ENCODE assay signal across 14 cellular contexts in genomic region chr10:4141471-4141870, GRCh38.
DNase-seq lines count a peak whose midpoint lies in the region; ATAC-seq and TF ChIP-seq lines count a peak whose summit lies in the region.
"Had no signal": no experiment of that assay in that cellular context is flagged by ENCODE, and none has a peak within 500 bp of the region (broad histone marks: within the 10 kb centered on the region; RNA-seq: fewer than 3 reads in every experiment).

No MANE protein-coding gene starts in this region.

- H4K20me1 ChIP-seq in osteoblast (ENCODE audit: insufficient read depth, low read length), result no peaks in the 10 kb centered on the region

- H3K4me3 ChIP-seq in epithelial cell of esophagus (ENCODE audit: low read length), result no peak overlapping the region
- H3K4me3 ChIP-seq in osteoblast (ENCODE audit: insufficient read depth, low read length), result no peak overlapping the region

- TF ChIP-seq CTCF in epithelial cell of esophagus (IDR thresholded peaks at IDR 0.05; ENCODE audit: insufficient read depth, low read depth, low read length, missing control alignments) (no peak), osteoblast (IDR thresholded peaks at IDR 0.05; ENCODE audit: extremely low read depth, low read depth, low read length) (no peak), endothelial cell (IDR thresholded peaks at IDR 0.05; ENCODE audit: unreplicated experiment) (no peak)

- H3K27ac Mint-ChIP-seq in activated CD4-positive, alpha-beta T cell treated with anti-CD3 and anti-CD28 coated beads, Interleukin-2, amount 10 ng/mL, durations not matched to agents 24 days and 14 days, result no peak overlapping the region
- H3K27ac Mint-ChIP-seq in endothelial cell (ENCODE audit: unreplicated experiment), result no peak overlapping the region

- DNase-seq in activated CD4-positive, alpha-beta T cell treated with anti-CD3 and anti-CD28 coated beads, Interleukin-2, amount 10 ng/mL, durations not matched to agents 24 days and 14 days, result peak; percentile 62
- DNase-seq in activated CD4-positive, alpha-beta T cell treated with anti-CD3 and anti-CD28 coated beads for 1 hour, result no peak
- DNase-seq in RPMI7951 (ENCODE audit: low read depth) (peak; percentile 38), epithelial cell of esophagus (ENCODE audit: low read depth) (peak; percentile 43), osteoblast (ENCODE audit: insufficient read length, low spot score, missing footprints) (peak; percentile 69), NCI-H187 treated with DMSO at 0.1 percent for 48 hours (lab: John Stamatoyannopoulos, UW) (no peak), endothelial cell (ENCODE audit: low spot score) (no peak)
- DNase-seq: effector memory CD4-positive, alpha-beta T cell; NCI-H1417 treated with DMSO at 0.1 percent for 48 hours; NCI-H69; SHP77 had no signal

- no peak for ATAC-seq in GM21529 (IDR thresholded peaks at IDR 0.05; ENCODE audit: unreplicated experiment)

- intact Hi-C loops in activated CD4-positive, alpha-beta T cell treated with anti-CD3 and anti-CD28 coated beads, Interleukin-2, amount 10 ng/mL, durations not matched to agents 24 days and 14 days (cut with micrococcal nuclease), result no loop called here

- no peaks in the 10 kb centered on the region for H3K9me3 ChIP-seq in osteoblast (ENCODE audit: low read depth, low read length)

- H3K4me1 ChIP-seq in osteoblast (ENCODE audit: insufficient read depth, low read length), result no peaks in the 10 kb centered on the region
- H3K4me1 ChIP-seq: parathyroid adenoma had no signal

- H3K36me3 Mint-ChIP-seq in activated CD4-positive, alpha-beta T cell treated with anti-CD3 and anti-CD28 coated beads, Interleukin-2, amount 10 ng/mL, durations not matched to agents 24 days and 14 days (ENCODE audit: low read depth), result peaks cover 3% of the 10 kb centered on the region
- H3K36me3 Mint-ChIP-seq in endothelial cell (ENCODE audit: low read depth, unreplicated experiment), result no peaks in the 10 kb centered on the region

- peaks cover 17% of the 10 kb centered on the region for H3K9me3 Mint-ChIP-seq in activated CD4-positive, alpha-beta T cell treated with anti-CD3 and anti-CD28 coated beads, Interleukin-2, amount 10 ng/mL, durations not matched to agents 24 days and 14 days
- H3K9me3 Mint-ChIP-seq in endothelial cell (ENCODE audit: unreplicated experiment), result no peaks in the 10 kb centered on the region

- no peak overlapping the region for H3K27ac ChIP-seq in osteoblast (ENCODE audit: low read depth, low read length)
- H3K27ac ChIP-seq: parathyroid adenoma, VCaP had no signal

- H3K36me3 ChIP-seq in osteoblast (ENCODE audit: insufficient read depth, low read length), result no peaks in the 10 kb centered on the region

- H3K27me3 Mint-ChIP-seq in activated CD4-positive, alpha-beta T cell treated with anti-CD3 and anti-CD28 coated beads, Interleukin-2, amount 10 ng/mL, durations not matched to agents 24 days and 14 days, result peaks cover 3% of the 10 kb centered on the region
- no peaks in the 10 kb centered on the region for H3K27me3 Mint-ChIP-seq in endothelial cell (ENCODE audit: unreplicated experiment)

- no peak overlapping the region for H3K4me2 ChIP-seq in osteoblast (ENCODE audit: insufficient read depth, low read length)

- peaks cover 5% of the 10 kb centered on the region for H3K4me1 Mint-ChIP-seq in activated CD4-positive, alpha-beta T cell treated with anti-CD3 and anti-CD28 coated beads, Interleukin-2, amount 10 ng/mL, durations not matched to agents 24 days and 14 days
- no peaks in the 10 kb centered on the region for H3K4me1 Mint-ChIP-seq in endothelial cell (ENCODE audit: unreplicated experiment)

- H3K27me3 ChIP-seq in osteoblast (ENCODE audit: insufficient read depth, low read length), result no peaks in the 10 kb centered on the region

- no peak overlapping the region for H3K4me3 Mint-ChIP-seq in activated CD4-positive, alpha-beta T cell treated with anti-CD3 and anti-CD28 coated beads, Interleukin-2, amount 10 ng/mL, durations not matched to agents 24 days and 14 days
- no peak overlapping the region for H3K4me3 Mint-ChIP-seq in endothelial cell (ENCODE audit: unreplicated experiment)

- no peaks in the 10 kb centered on the region for H3K79me2 ChIP-seq in osteoblast (ENCODE audit: insufficient read depth, low read length)
- H3K79me2 ChIP-seq: parathyroid adenoma had no signal

- H2AFZ ChIP-seq in osteoblast (ENCODE audit: low read length), result no peak overlapping the region
- H2AFZ ChIP-seq: parathyroid adenoma had no signal

Comparison
In these comparisons a context has a peak if more than half of its experiments do, and no peak if none do; other contexts are left out.
1. DNase-seq: peak in activated CD4-positive, alpha-beta T cell treated with anti-CD3 and anti-CD28 coated beads, Interleukin-2, amount 10 ng/mL, durations not matched to agents 24 days and 14 days (single experiment), RPMI7951 (single experiment), epithelial cell of esophagus (single experiment) and osteoblast (single experiment); none in activated CD4-positive, alpha-beta T cell treated with anti-CD3 and anti-CD28 coated beads for 1 hour (single experiment), NCI-H187 treated with DMSO at 0.1 percent for 48 hours (single experiment) and endothelial cell (single experiment).